8 cellular contexts compared by ENCODE assay signal in the genomic region with DNA sequence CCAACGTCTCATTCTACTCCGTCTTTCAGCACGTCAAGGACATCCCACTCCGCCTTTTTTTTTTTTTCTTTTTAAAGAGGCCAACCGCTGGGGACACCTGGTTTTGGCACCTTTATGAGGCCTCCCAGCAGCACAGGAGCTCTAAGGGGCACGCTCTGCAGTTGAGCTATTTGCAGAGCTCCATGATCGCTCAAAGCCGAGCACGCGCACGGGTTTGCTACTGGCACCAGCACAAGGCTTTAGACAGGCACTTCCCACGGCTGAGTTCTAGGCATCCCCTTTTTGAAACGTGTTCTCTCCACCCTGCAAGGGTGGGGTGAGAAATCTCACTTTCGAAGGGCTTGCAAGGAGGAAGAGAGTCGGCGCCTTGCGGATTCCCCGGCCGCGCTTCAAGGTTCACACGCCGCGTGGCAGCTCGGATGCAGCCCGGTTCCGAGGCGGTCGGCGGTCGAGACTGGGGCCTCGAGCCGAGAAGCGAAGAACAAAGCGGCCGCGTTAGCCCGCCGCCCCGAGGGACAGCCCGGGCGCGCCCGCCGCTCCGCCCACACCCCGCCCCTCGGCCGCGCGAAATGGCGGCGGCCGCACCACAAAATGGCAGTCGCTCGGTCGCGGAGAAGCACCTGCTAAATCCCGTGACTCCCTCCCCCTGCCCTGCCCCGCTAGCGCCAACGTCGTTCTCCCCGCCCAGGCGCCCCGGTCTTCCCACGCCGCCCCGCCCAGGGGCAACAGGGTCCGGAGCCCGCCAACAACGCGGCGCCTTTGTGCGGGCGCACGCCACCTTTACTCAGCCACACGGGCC. TPM values are rescaled to one million over a fixed set of nuclear protein-coding genes. Genes with fewer than 3 reads are reported as not detected.
DNase-seq lines count a peak whose midpoint lies in the region; ATAC-seq and TF ChIP-seq lines count a peak whose summit lies in the region.

No MANE protein-coding gene starts in this region.

- no peaks in the 10 kb centered on the region for H3K9me2 ChIP-seq in OCI-LY1 (ENCODE audit: low read depth, low read length)

- H2AFZ ChIP-seq in OCI-LY1 (ENCODE audit: low read length): no peak overlapping the region

- peak overlapping the region; percentile 98 for H3K9ac ChIP-seq in OCI-LY1 (ENCODE audit: low read length)

- no peaks in the 10 kb centered on the region for H4K20me1 ChIP-seq in OCI-LY1 (ENCODE audit: insufficient read depth, low read length)

- H3F3A ChIP-seq in OCI-LY1 (ENCODE audit: insufficient read depth, low read length): peaks cover 14% of the 10 kb centered on the region

- H3K9me3 ChIP-seq in OCI-LY1 (ENCODE audit: low read length) (no peaks in the 10 kb centered on the region), mucosa of descending colon (no peaks in the 10 kb centered on the region)

- peak overlapping the region; percentile 93 for H3K4me2 ChIP-seq in OCI-LY1 (ENCODE audit: low read length)

- H3K36me3 ChIP-seq in OCI-LY1 (ENCODE audit: insufficient read depth, low read length) (no peaks in the 10 kb centered on the region), mucosa of descending colon (ENCODE audit: low read depth) (no peaks in the 10 kb centered on the region)

- ATAC-seq in GM21515 (IDR thresholded peaks at IDR 0.05; ENCODE audit: unreplicated experiment) (peak; percentile 49), mucosa of descending colon (peak; percentile 80)

- H3K27me3 ChIP-seq in OCI-LY1 (ENCODE audit: insufficient read depth, low read length): no peaks in the 10 kb centered on the region

- intact Hi-C loops in mucosa of descending colon (cut with DNase I, micrococcal nuclease): no loop called here

- in situ Hi-C loops in Caki2 (cut with HindIII; ENCODE audit: low pct_unique_long_range_greater_than_20kb, low sequenced_read_pairs): no loop called here

- TF ChIP-seq CTCF in OCI-LY1 (IDR thresholded peaks at IDR 0.05; ENCODE audit: low read length): no peak
- no peak for TF ChIP-seq CTCF in mucosa of descending colon (IDR thresholded peaks at IDR 0.05)

- DNase-seq in Caki2 (ENCODE audit: low read depth) (peak; percentile 91), HuH-7.5 (ENCODE audit: low spot score) (peak; percentile 75), activated T-cell treated with anti-CD3 and anti-CD28 coated beads for 1 hour (ENCODE audit: low read depth) (peak; percentile 85), epidermal melanocyte (ENCODE audit: insufficient read length, low spot score) (peak; percentile 62), mucosa of descending colon (peak; percentile 90 to 95 (median 94))
- peak; percentile 77 to 78 for DNase-seq in stimulated activated CD8-positive, alpha-beta memory T cell treated with anti-CD3 and anti-CD28 coated beads, Interleukin-4, amount 100 ng/mL, for 1 hour (ENCODE audit: low read depth in 2 of 2, low spot score in 1 of 2)

- H3K79me2 ChIP-seq in OCI-LY1 (ENCODE audit: insufficient read depth, low read length): no peaks in the 10 kb centered on the region; the same call in 1 of the 2 replicates

- H3K4me3 ChIP-seq in OCI-LY1 (ENCODE audit: low read depth, low read length, poor library complexity, severe bottlenecking): peak overlapping the region; percentile 77
- H3K4me3 ChIP-seq in mucosa of descending colon: peak overlapping the region; percentile 57

- H3K27ac ChIP-seq in OCI-LY1 (ENCODE audit: low read depth, low read length, poor library complexity, severe bottlenecking): peak overlapping the region; percentile 98

- H3K4me1 ChIP-seq in OCI-LY1 (ENCODE audit: insufficient read depth, low read length, severe bottlenecking) (peaks cover 74% of the 10 kb centered on the region), mucosa of descending colon (ENCODE audit: low read depth) (peaks cover 16% of the 10 kb centered on the region)

RNA-seq across cellular contexts. Expression of a gene that starts 12.9 kb away (rescaled TPM):
- total RNA-seq in Caki2 (2014; rRNA removed; shearing (Covaris generic); ENCODE audit: low replicate concordance): 6.9 and 9.3 TPM in 2 replicates
- 10 to 100 TPM; 48.7 to 60.3 (median 50.6) TPM for total RNA-seq in mucosa of descending colon

RNA-seq across cellular contexts. Expression of a gene that starts 27.2 kb away (rescaled TPM):
- total RNA-seq in Caki2 (2014; rRNA removed; shearing (Covaris generic); ENCODE audit: low replicate concordance): 4.0 and 5.1 TPM in 2 replicates
- 1 to 10 TPM; 1.7 to 2.4 (median 2.1) TPM for total RNA-seq in mucosa of descending colon

Comparison
In these comparisons a context has a peak if more than half of its experiments do, and no peak if none do; other contexts are left out.
1. Peak in every context shown above with its lines: DNase-seq, ATAC-seq, H3K4me3 ChIP-seq and H3K27ac ChIP-seq.